15 cellular contexts compared by ENCODE assay signal in genomic region chr18:46274266-46274665, GRCh38.
"Had no signal": no experiment of that assay in that cellular context is flagged by ENCODE, and none has a peak within 500 bp of the region (broad histone marks: within the 10 kb centered on the region; RNA-seq: fewer than 3 reads in every experiment).

No MANE protein-coding gene starts in this region.

- H3K27me3 ChIP-seq: body of pancreas, esophagus squamous epithelium, neural progenitor cell, tibial nerve had no signal

- H3K27me3 Mint-ChIP-seq: activated naive CD8-positive, alpha-beta T cell treated with anti-CD3 and anti-CD28 coated beads for 36 hours; stimulated activated memory B cell treated with anti-CD40 and anti-IgM and Interleukin-4, amounts not matched to agents 10 μg/mL and 1 μg/mL and 100 μg/mL, for 72 hours had no signal

- H3K4me3 ChIP-seq: body of pancreas, esophagus squamous epithelium, neural progenitor cell, tibial nerve had no signal

- H3K9me3 Mint-ChIP-seq: activated naive CD8-positive, alpha-beta T cell treated with anti-CD3 and anti-CD28 coated beads for 36 hours; activated T-cell treated with anti-CD3 and anti-CD28 coated beads, Interleukin-2, amount 50 U/mL, for 4 hours; neural progenitor cell; stimulated activated memory B cell treated with anti-CD40 and anti-IgM and Interleukin-4, amounts not matched to agents 10 μg/mL and 1 μg/mL and 100 μg/mL, for 72 hours had no signal

- H3K9me3 ChIP-seq: body of pancreas, esophagus squamous epithelium, tibial nerve had no signal

- H3K27ac ChIP-seq: body of pancreas, esophagus squamous epithelium, neural progenitor cell, tibial nerve had no signal

- H3K4me3 Mint-ChIP-seq: activated naive CD8-positive, alpha-beta T cell treated with anti-CD3 and anti-CD28 coated beads for 36 hours; activated T-cell treated with anti-CD3 and anti-CD28 coated beads, Interleukin-2, amount 50 U/mL, for 4 hours; neural progenitor cell; stimulated activated memory B cell treated with anti-CD40 and anti-IgM and Interleukin-4, amounts not matched to agents 10 μg/mL and 1 μg/mL and 100 μg/mL, for 72 hours had no signal

- H3K27ac Mint-ChIP-seq: activated naive CD8-positive, alpha-beta T cell treated with anti-CD3 and anti-CD28 coated beads for 36 hours; neural progenitor cell; stimulated activated memory B cell treated with anti-CD40 and anti-IgM and Interleukin-4, amounts not matched to agents 10 μg/mL and 1 μg/mL and 100 μg/mL, for 72 hours had no signal

- DNase-seq: activated CD4-positive, alpha-beta T cell treated with anti-CD3 and anti-CD28 coated beads, Interleukin-2, amount 50 U/mL, for 48 hours; activated CD4-positive, CD25-positive, alpha-beta regulatory T cell treated with anti-CD3 and anti-CD28 coated beads, Interleukin-2, amount 50 U/mL, for 72 hours; activated gamma-delta T cell; activated naive CD8-positive, alpha-beta T cell treated with anti-CD3 and anti-CD28 coated beads for 36 hours; activated T-cell treated with anti-CD3 and anti-CD28 coated beads, Interleukin-2, amount 50 U/mL, for 4 hours; amygdala; body of pancreas; caudate nucleus; esophagus squamous epithelium; hippocampal formation; kidney glomerular epithelial cell; stimulated activated CD4-positive, alpha-beta T cell treated with anti-CD3 and anti-CD28 coated beads, Interleukin-1b, Interleukin-23, amount 100 ng/mL, for 48 hours had no signal

- H3K36me3 Mint-ChIP-seq: neural progenitor cell had no signal

- ATAC-seq: activated T-cell treated with anti-CD3 and anti-CD28 coated beads, Interleukin-2, amount 50 U/mL, for 4 hours; body of pancreas; stimulated activated memory B cell treated with anti-CD40 and anti-IgM and Interleukin-4, amounts not matched to agents 10 μg/mL and 1 μg/mL and 100 μg/mL, for 72 hours had no signal

- H3K4me1 ChIP-seq: body of pancreas, esophagus squamous epithelium, neural progenitor cell had no signal

- H3K4me1 Mint-ChIP-seq: stimulated activated memory B cell treated with anti-CD40 and anti-IgM and Interleukin-4, amounts not matched to agents 10 μg/mL and 1 μg/mL and 100 μg/mL, for 72 hours had no signal

- H3K36me3 ChIP-seq: esophagus squamous epithelium, neural progenitor cell, tibial nerve had no signal
